In the genomic region with DNA sequence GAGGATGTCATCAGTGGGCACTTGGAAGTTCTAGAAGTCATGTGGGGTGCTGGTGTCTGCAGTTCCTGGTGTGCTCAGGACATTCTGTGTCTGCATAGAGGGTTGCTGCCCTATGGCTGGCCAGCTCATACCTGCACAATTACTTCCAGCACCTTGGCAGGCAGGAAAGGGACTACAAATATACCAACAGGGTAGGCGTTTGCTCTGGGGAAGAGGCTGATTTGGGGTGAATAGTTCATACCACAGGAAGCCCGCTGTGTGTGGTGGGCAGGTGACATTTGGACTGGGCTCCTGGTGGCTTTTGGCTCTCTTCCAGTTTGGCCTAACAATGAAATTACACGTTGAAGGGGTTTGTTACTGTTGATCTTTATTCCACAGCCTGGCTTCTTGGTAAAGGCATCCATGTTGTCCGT, we compare ENCODE assay signal across 9 cellular contexts.
DNase-seq lines count a peak whose midpoint lies in the region; ATAC-seq lines count a peak whose summit lies in the region.
"Had no signal": no experiment of that assay in that cellular context is flagged by ENCODE, and none has a peak within 500 bp of the region (broad histone marks: within the 10 kb centered on the region; RNA-seq: fewer than 3 reads in every experiment).

No MANE protein-coding gene starts in this region.

- no peak overlapping the region for H3K4me3 ChIP-seq in neuronal stem cell (ENCODE audit: low read length in 2 of 2)

- peaks cover 10 to 12% of the 10 kb centered on the region in 2 donors for H3K4me1 ChIP-seq in neuronal stem cell (ENCODE audit: control insufficient read depth in 2 of 2, insufficient read depth in 1 of 2, low read depth in 1 of 2, low read length in 2 of 2)

- H3K18ac ChIP-seq in neuronal stem cell (ENCODE audit: low read length): peak overlapping the region; percentile 84

- H3K27me3 ChIP-seq in neuronal stem cell (ENCODE audit: control insufficient read depth in 3 of 3, insufficient read depth in 3 of 3, low read depth in 1 of 3, low read length in 3 of 3): no peaks in the 10 kb centered on the region

- H3K27ac ChIP-seq in KOPT-K1 (ENCODE audit: low read depth, low read length, poor library complexity, severe bottlenecking) (peak overlapping the region; percentile 58), neuronal stem cell (replicated peaks; ENCODE audit: low read length) (no peak overlapping the region)

- H3K4me2 ChIP-seq in neuronal stem cell (ENCODE audit: insufficient read depth, low read length, poor library complexity, severe bottlenecking): no peak overlapping the region

- no peak overlapping the region for H2BK120ac ChIP-seq in neuronal stem cell (ENCODE audit: low read depth, low read length)

- peaks cover 4 to 13% of the 10 kb centered on the region in 2 donors for H3K9me3 Mint-ChIP-seq in activated naive CD4-positive, alpha-beta T cell treated with anti-CD3 and anti-CD28 coated beads, Interleukin-2, amount 50 U/mL, for 72 hours

- H3K9me3 ChIP-seq in KOPT-K1 (ENCODE audit: insufficient read depth, low read length, poor library complexity, severe bottlenecking): no peaks in the 10 kb centered on the region
- H3K9me3 ChIP-seq in neuronal stem cell (replicated peaks in 1 of 2; ENCODE audit: control insufficient read depth in 2 of 2, insufficient read depth in 1 of 2, low read depth in 1 of 2, low read length in 2 of 2): no peaks in the 10 kb centered on the region

- H4K91ac ChIP-seq in neuronal stem cell (ENCODE audit: low read depth, low read length, poor library complexity): no peak overlapping the region

- ATAC-seq in GM18909 (IDR thresholded peaks at IDR 0.05; ENCODE audit: poor library complexity, unreplicated experiment) (peak; percentile 58), HG03469 (IDR thresholded peaks at IDR 0.05; ENCODE audit: unreplicated experiment) (no peak), left ventricle myocardium superior (no peak)
- ATAC-seq in activated naive CD4-positive, alpha-beta T cell treated with anti-CD3 and anti-CD28 coated beads, Interleukin-2, amount 50 U/mL, for 72 hours: peak; percentile 38 to 83

- peak overlapping the region in 1 of 2 donors; percentile 78 for H3K27ac Mint-ChIP-seq in activated naive CD4-positive, alpha-beta T cell treated with anti-CD3 and anti-CD28 coated beads, Interleukin-2, amount 50 U/mL, for 72 hours

- DNase-seq in activated naive CD4-positive, alpha-beta T cell treated with anti-CD3 and anti-CD28 coated beads, Interleukin-2, amount 50 U/mL, for 72 hours (ENCODE audit: low spot score in 2 of 2): peak in 1 of 2 donors; percentile 57
- DNase-seq in neuronal stem cell (ENCODE audit: low spot score) (no peak), OCI-M2 (lab: John Stamatoyannopoulos, UW; ENCODE audit: unreplicated experiment) (no peak), left ventricle myocardium superior (no peak), GOT3 (lab: John Stamatoyannopoulos, UW) (no peak)
- DNase-seq: IMR-90 had no signal

- peak overlapping the region; percentile 18 for H2BK15ac ChIP-seq in neuronal stem cell (ENCODE audit: low read length)

- H2AFZ ChIP-seq in neuronal stem cell (ENCODE audit: low read length): peak overlapping the region; percentile 79

- H3K23ac ChIP-seq in neuronal stem cell (ENCODE audit: low read depth, low read length, poor library complexity): no peak overlapping the region

- H3K79me1 ChIP-seq in neuronal stem cell (ENCODE audit: low read depth, low read length): no peaks in the 10 kb centered on the region

- no CpG with 5 or more reads among the region's 4 CpGs for WGBS in neuronal stem cell (ENCODE audit: extremely low coverage in 2 of 2, insufficient read length in 2 of 2, insufficient replicate concordance in 1 of 2), 2 donors

- peaks cover 0 to 5% of the 10 kb centered on the region in 2 donors for H3K36me3 Mint-ChIP-seq in activated naive CD4-positive, alpha-beta T cell treated with anti-CD3 and anti-CD28 coated beads, Interleukin-2, amount 50 U/mL, for 72 hours

- H2AK5ac ChIP-seq in neuronal stem cell (ENCODE audit: low read depth, low read length): peak overlapping the region; percentile 2

- no peak overlapping the region for H3K4ac ChIP-seq in neuronal stem cell (ENCODE audit: low read length)

- no peak overlapping the region for H3K9ac ChIP-seq in neuronal stem cell (ENCODE audit: low read depth, low read length, poor library complexity)

- H4K8ac ChIP-seq in neuronal stem cell (ENCODE audit: low read depth, low read length): no peak overlapping the region

- H2BK5ac ChIP-seq in neuronal stem cell (ENCODE audit: low read length): no peak overlapping the region

- H3K36me3 ChIP-seq in KOPT-K1 (ENCODE audit: insufficient read depth, low read length) (no peaks in the 10 kb centered on the region), neuronal stem cell (replicated peaks in 1 of 2; ENCODE audit: control insufficient read depth in 2 of 2, insufficient read depth in 2 of 2, low read length in 2 of 2) (no peaks in the 10 kb centered on the region)

- no peak overlapping the region for H3K14ac ChIP-seq in neuronal stem cell (ENCODE audit: low read length)

- no peak overlapping the region for H2BK12ac ChIP-seq in neuronal stem cell (ENCODE audit: low read length)

- intact Hi-C loops in left ventricle myocardium superior (cut with micrococcal nuclease): no loop called here

Comparison
In these comparisons a context has a peak if more than half of its experiments do, and no peak if none do; other contexts are left out.
1. ATAC-seq: peak in GM18909 (single experiment) and activated naive CD4-positive, alpha-beta T cell treated with anti-CD3 and anti-CD28 coated beads, Interleukin-2, amount 50 U/mL, for 72 hours (2 of 2); none in HG03469 (single experiment) and left ventricle myocardium superior (single experiment).